Comparison of ENCODE assay signal across 8 cellular contexts in genomic region chr14:26765768-26766550, GRCh38.
DNase-seq lines count a peak whose midpoint lies in the region; ATAC-seq and TF ChIP-seq lines count a peak whose summit lies in the region.

No MANE protein-coding gene starts in this region.

- H3K27me3 ChIP-seq in RWPE2 (ENCODE audit: insufficient read depth, poor library complexity, severe bottlenecking): peaks cover 5% of the 10 kb centered on the region
- no peaks in the 10 kb centered on the region for H3K27me3 ChIP-seq in dorsolateral prefrontal cortex

- H3K4me1 ChIP-seq in RWPE2 (ENCODE audit: insufficient read depth, poor library complexity, severe bottlenecking): no peaks in the 10 kb centered on the region

- DNase-seq in GM04503 (ENCODE audit: low read depth): peak; percentile 78
- DNase-seq in RWPE2 (ENCODE audit: low spot score): no peak
- DNase-seq in glomerular visceral epithelial cell (ENCODE audit: extremely low spot score): peak; percentile 23
- DNase-seq in retinal pigment epithelial cell (ENCODE audit: low read depth): peak; percentile 72
- DNase-seq in dorsolateral prefrontal cortex: no peak
- DNase-seq in GF-D8 (lab: John Stamatoyannopoulos, UW): no peak
- DNase-seq in T-helper 2 cell: no peak

- no peaks in the 10 kb centered on the region for H3K36me3 ChIP-seq in RWPE2 (ENCODE audit: low read depth)

- H3K27ac ChIP-seq in RWPE2 (ENCODE audit: poor library complexity, severe bottlenecking) (no peak overlapping the region), dorsolateral prefrontal cortex (no peak overlapping the region)

- no peaks in the 10 kb centered on the region for H3K9me3 ChIP-seq in RWPE2 (ENCODE audit: severe bottlenecking)

- H3K4me3 ChIP-seq in RWPE2 (ENCODE audit: severe bottlenecking) (no peak overlapping the region), retinal pigment epithelial cell (ENCODE audit: low read length) (no peak overlapping the region), dorsolateral prefrontal cortex (no peak overlapping the region)

- intact Hi-C loops in dorsolateral prefrontal cortex (cut with DNase I): no loop called here

- ATAC-seq in RWPE2 (ENCODE audit: low read depth) (peak; percentile 29; the same call in 1 of the 3 replicates), HG03442 (IDR thresholded peaks at IDR 0.05; ENCODE audit: unreplicated experiment) (no peak)

- TF ChIP-seq CTCF in RWPE2 (IDR thresholded peaks at IDR 0.05; ENCODE audit: poor library complexity, severe bottlenecking) (no peak), retinal pigment epithelial cell (conservative IDR thresholded peaks at IDR 0.05; ENCODE audit: low read depth, low read length) (no peak), dorsolateral prefrontal cortex (IDR thresholded peaks at IDR 0.05 in 54 of 56, conservative IDR thresholded peaks at IDR 0.05 in 2 of 56; ENCODE audit: low read depth in 1 of 56, partially characterized antibody in 56 of 56) (no peak)

Comparison
In these comparisons a context has a peak if more than half of its experiments do, and no peak if none do; other contexts are left out.
1. DNase-seq: peak in GM04503 (single experiment), glomerular visceral epithelial cell (single experiment) and retinal pigment epithelial cell (single experiment); none in RWPE2 (single experiment), dorsolateral prefrontal cortex (0 of 10), GF-D8 (single experiment) and T-helper 2 cell (0 of 5).